Comparison of ENCODE assay signal across 19 cellular contexts in the genomic region with DNA sequence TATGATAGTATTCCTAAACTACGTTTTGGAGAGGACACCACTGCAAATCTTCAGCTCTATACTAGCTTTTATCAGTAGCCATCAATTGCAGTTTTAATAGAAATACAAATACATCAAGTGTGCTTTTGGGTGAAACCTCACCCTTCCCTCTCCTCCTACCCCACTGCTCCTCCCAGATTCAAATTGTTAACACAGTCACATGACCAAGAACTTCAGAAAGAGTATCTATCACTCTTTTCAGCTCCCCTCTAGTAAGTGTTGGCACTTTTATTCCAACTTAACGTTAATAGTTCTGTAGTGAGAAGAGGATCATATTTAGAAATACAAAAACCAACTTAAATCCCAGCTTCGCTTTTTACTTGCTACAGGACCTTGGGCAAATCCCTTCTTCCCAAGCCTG. TPM values are rescaled to one million over a fixed set of nuclear protein-coding genes. Genes with fewer than 3 reads are reported as not detected.
DNase-seq lines count a peak whose midpoint lies in the region; ATAC-seq, FAIRE-seq and TF ChIP-seq lines count a peak whose summit lies in the region.
"Had no signal": no experiment of that assay in that cellular context is flagged by ENCODE, and none has a peak within 500 bp of the region (broad histone marks: within the 10 kb centered on the region; RNA-seq: fewer than 3 reads in every experiment).

No MANE protein-coding gene starts in this region.

- peaks cover 99% of the 10 kb centered on the region for H3K79me2 ChIP-seq in astrocyte (ENCODE audit: insufficient read depth, low read length)

- no peak for ATAC-seq in naive B cell (ENCODE audit: low read depth in 2 of 2)

- H3K9ac ChIP-seq in ES-I3 (ENCODE audit: low read depth, low read length) (peak overlapping the region; percentile 29), astrocyte (ENCODE audit: low read length) (no peak overlapping the region)

- H3K4me2 ChIP-seq in astrocyte (ENCODE audit: low read length) = no peak overlapping the region
- H3K4me2 ChIP-seq: PC-9 had no signal

- H3K27me3 ChIP-seq in H7 (ENCODE audit: control insufficient read depth, insufficient read depth, low read length) (no peaks in the 10 kb centered on the region), astrocyte (ENCODE audit: insufficient read depth, low read length) (no peaks in the 10 kb centered on the region)
- H3K27me3 ChIP-seq: testis had no signal

- H3K27ac Mint-ChIP-seq in astrocyte (ENCODE audit: unreplicated experiment) (peak overlapping the region; percentile 83), naive B cell (peak overlapping the region in 5 of 6 donors; percentile 73 to 91 (median 77))
- H3K27ac Mint-ChIP-seq: activated T-helper 2 cell treated with anti-CD3 and anti-CD28 coated beads, Interferon-gamma antibody, Interleukin-2, Interleukin-4, amounts not matched to agents 10 μg/mL and 5 μg/mL and 100 μg/mL, durations not matched to agents 14 hours and 24 hours and 36 hours had no signal

- H3K4me3 ChIP-seq in H7 (ENCODE audit: insufficient read depth, low read depth, low read length) (no peak overlapping the region), astrocyte (ENCODE audit: insufficient read depth, low read depth, low read length) (no peak overlapping the region)
- H3K4me3 ChIP-seq: PC-9, SK-N-MC, testis had no signal

- peak; percentile 20 for FAIRE-seq in astrocyte (lab: Jason Lieb, UNC)

- peaks cover 48% of the 10 kb centered on the region for H3K4me1 Mint-ChIP-seq in astrocyte (ENCODE audit: low read depth, unreplicated experiment)
- peaks cover 58 to 80% (median 61%) of the 10 kb centered on the region in 3 donors for H3K4me1 Mint-ChIP-seq in naive B cell

- H2AFZ ChIP-seq in astrocyte (ENCODE audit: low read depth, low read length) = no peak overlapping the region
- H2AFZ ChIP-seq: PC-9 had no signal

- H3K36me3 Mint-ChIP-seq in astrocyte (ENCODE audit: low read depth, unreplicated experiment) (peaks cover 3% of the 10 kb centered on the region), naive B cell (peaks cover 14 to 15% of the 10 kb centered on the region in 2 donors)

- H3K4me3 Mint-ChIP-seq in astrocyte (ENCODE audit: unreplicated experiment) (peak overlapping the region; percentile 62), naive B cell (peak overlapping the region in 7 of 8 donors; percentile 6 to 73 (median 43))

- H3K9me3 Mint-ChIP-seq in astrocyte (ENCODE audit: unreplicated experiment) = no peaks in the 10 kb centered on the region
- peaks cover 3 to 18% (median 10%) of the 10 kb centered on the region in 7 donors for H3K9me3 Mint-ChIP-seq in naive B cell

- H3K9me3 ChIP-seq in ES-I3 (ENCODE audit: control insufficient read depth, insufficient read depth, low read length) = no peaks in the 10 kb centered on the region
- no peaks in the 10 kb centered on the region for H3K9me3 ChIP-seq in astrocyte (ENCODE audit: insufficient read depth, low read depth, low read length)
- H3K9me3 ChIP-seq: testis had no signal

- H4K20me1 ChIP-seq in astrocyte (ENCODE audit: insufficient read depth, low read length) = peaks cover 11% of the 10 kb centered on the region

- H3K4me1 ChIP-seq in ES-I3 (ENCODE audit: insufficient read depth, low read length) (peaks cover 50% of the 10 kb centered on the region), astrocyte (ENCODE audit: insufficient read depth, low read length) (peaks cover 6% of the 10 kb centered on the region)
- H3K4me1 ChIP-seq: testis had no signal

- peak; percentile 25 for DNase-seq in H7
- no peak for DNase-seq in astrocyte (ENCODE audit: low read depth)
- no peak for DNase-seq in naive B cell
- DNase-seq in HCEC 1CT = no peak
- DNase-seq in NCI-H1417 (lab: John Stamatoyannopoulos, UW) = no peak
- DNase-seq in stimulated activated CD4-positive, alpha-beta T cell treated with anti-CD3 and anti-CD28 coated beads, Interleukin-15, amount 100 ng/mL, for 24 hours = no peak
- DNase-seq: activated CD4-positive, alpha-beta T cell treated with anti-CD3 and anti-CD28 coated beads, Interleukin-2, amount 50 U/mL, for 4 hours; cerebellar nuclear complex; GDM1; hippocampal formation; KG1; NCI-H1048; NCI-H774; PC-9; stimulated activated CD4-positive, alpha-beta T cell treated with anti-CD3 and anti-CD28 coated beads, Interleukin-2, amount 100 ng/mL, for 48 hours; testis had no signal

- no peak for TF ChIP-seq CTCF in astrocyte (IDR thresholded peaks at IDR 0.05; ENCODE audit: insufficient read depth, low read depth, low read length)

- H3K27ac ChIP-seq in astrocyte (ENCODE audit: low read depth, low read length) = no peak overlapping the region
- H3K27ac ChIP-seq: PC-9, SK-N-MC, testis had no signal

- no peaks in the 10 kb centered on the region for H3K27me3 Mint-ChIP-seq in astrocyte (ENCODE audit: low read depth, unreplicated experiment)
- H3K27me3 Mint-ChIP-seq in naive B cell = no peaks in the 10 kb centered on the region

- no peaks in the 10 kb centered on the region for H3K36me3 ChIP-seq in ES-I3 (ENCODE audit: insufficient read depth, low read length)
- no peaks in the 10 kb centered on the region for H3K36me3 ChIP-seq in H7 (replicated peaks; ENCODE audit: control insufficient read depth, insufficient read depth, low read length)
- no peaks in the 10 kb centered on the region for H3K36me3 ChIP-seq in astrocyte (ENCODE audit: insufficient read depth, low read length)

RNA-seq across cellular contexts. Expression of a gene that starts 17.0 kb away (rescaled TPM):
- 118 and 121 TPM in 2 replicates for total RNA-seq in H7 (2014; rRNA removed; shearing (Covaris generic))
- total RNA-seq in astrocyte = 120 and 150 TPM in 2 replicates
- 100 to 1,000 TPM in 4 of 6 donors, 10 to 100 TPM in 2; 95.9 to 155 (median 118) TPM for polyA plus RNA-seq in naive B cell (ENCODE audit: low read depth in 6 of 6)
